8 cellular contexts compared by ENCODE assay signal in the genomic region with DNA sequence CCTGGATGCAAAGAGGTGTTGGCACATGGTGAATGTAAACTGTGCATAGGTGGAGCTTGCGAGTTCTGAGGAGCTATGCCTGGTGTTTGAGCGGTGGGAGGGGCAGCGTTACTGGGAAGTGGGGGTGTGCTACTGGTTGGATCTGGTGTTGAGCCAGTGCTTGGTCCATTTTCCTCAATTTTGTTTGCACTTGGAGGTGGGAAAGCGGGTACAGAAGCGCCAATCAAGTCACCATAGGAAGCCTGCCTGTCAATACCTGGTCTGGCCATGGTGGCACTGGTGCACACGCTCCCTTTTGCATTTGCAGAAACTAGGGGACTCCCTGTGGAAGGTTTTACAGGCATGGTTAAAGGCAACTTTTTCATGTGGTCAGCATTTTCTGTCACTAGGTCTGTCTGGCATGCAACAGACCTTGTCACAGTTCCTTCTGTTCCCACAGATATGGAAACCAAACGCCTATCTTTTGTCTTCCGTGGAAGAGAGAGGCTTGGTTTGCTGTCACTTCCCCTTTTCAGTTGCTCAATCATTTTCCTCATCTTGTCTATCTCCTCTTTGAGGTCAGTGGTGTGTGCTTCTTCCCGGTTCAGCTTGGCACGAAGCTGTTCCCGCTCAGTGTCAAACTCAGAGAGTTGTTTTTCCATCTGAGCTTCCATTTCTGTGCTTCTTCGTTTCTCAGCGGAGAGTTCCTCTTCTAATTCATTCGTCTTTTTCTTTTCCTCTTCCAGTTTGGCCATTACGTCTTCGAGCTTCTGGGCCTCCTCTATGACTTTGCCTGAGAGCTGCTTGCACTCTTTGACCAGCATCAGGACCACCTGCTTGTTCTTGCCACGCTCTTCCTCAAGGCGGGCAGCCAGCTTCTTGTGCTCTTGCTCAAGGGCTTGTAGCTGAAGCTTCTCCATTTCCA.
DNase-seq lines count a peak whose midpoint lies in the region; ATAC-seq and TF ChIP-seq lines count a peak whose summit lies in the region.

No MANE protein-coding gene starts in this region.

- no peak overlapping the region for H3K4me2 ChIP-seq in mammary epithelial cell (ENCODE audit: insufficient read depth, low read depth, low read length)

- H3K27ac ChIP-seq in Panc1 (ENCODE audit: low read length): no peak overlapping the region
- no peak overlapping the region for H3K27ac ChIP-seq in mammary epithelial cell (ENCODE audit: insufficient read depth, low read depth, low read length)

- 0 out of 2 replicates have a peak, but pooled peaks have one; percentile 5 for TF ChIP-seq CTCF in Panc1 (IDR thresholded peaks at IDR 0.05)
- no peak for TF ChIP-seq CTCF in mammary epithelial cell (conservative IDR thresholded peaks at IDR 0.05 in 1 of 2, IDR thresholded peaks at IDR 0.05 in 1 of 2; ENCODE audit: extremely low read depth in 1 of 2, insufficient read depth in 1 of 2, low read depth in 1 of 2, low read length in 2 of 2)
- no peak for TF ChIP-seq CTCF in progenitor cell of endocrine pancreas (IDR thresholded peaks at IDR 0.05; ENCODE audit: unreplicated experiment)

- dilution Hi-C loops in mammary epithelial cell (cut with HindIII; ENCODE audit: low sequenced_read_pairs): no loop called here

- H3K4me3 Mint-ChIP-seq in progenitor cell of endocrine pancreas (ENCODE audit: low read depth): no peak overlapping the region

- POLR2A ChIA-PET in Panc1 (lab: Charles Lee): no interaction called here

- H3K9me3 ChIP-seq in Panc1 (ENCODE audit: control insufficient read depth, insufficient read depth, low read depth, low read length) (no peaks in the 10 kb centered on the region), mammary epithelial cell (replicated peaks; ENCODE audit: insufficient read depth, low read length) (no peaks in the 10 kb centered on the region)

- no peaks in the 10 kb centered on the region for H3K9me3 Mint-ChIP-seq in progenitor cell of endocrine pancreas (ENCODE audit: low read depth)

- intact Hi-C loops in Panc1 (cut with micrococcal nuclease; ENCODE audit: unreplicated experiment): no loop called here
- intact Hi-C loops in sciatic nerve (cut with DNase I): no loop called here
- intact Hi-C loops in mammary epithelial cell (cut with micrococcal nuclease): no loop called here

- in situ Hi-C loops in Panc1 (cut with HindIII; ENCODE audit: low pct_unique_long_range_greater_than_20kb, low sequenced_read_pairs): no loop called here
- in situ Hi-C loops in mammary epithelial cell (cut with MboI; ENCODE audit: low sequenced_read_pairs in 2 of 2): no loop called here

- H3K27ac Mint-ChIP-seq in progenitor cell of endocrine pancreas: no peak overlapping the region

- BruUV-seq in Panc1 (replicated peaks; lab: Mats Ljungman, UMichigan): no TSS peak
- no TSS peak for BruUV-seq in mammary epithelial cell (replicated peaks; lab: Mats Ljungman, UMichigan)

- WGBS in mammary epithelial cell (ENCODE audit: low coverage, missing lambda C conversion rate): 95% methylated on average over 18 of the region's 18 CpGs

- no peak overlapping the region for H3K9ac ChIP-seq in mammary epithelial cell (ENCODE audit: insufficient read depth, low read length)

- H3K27me3 ChIP-seq in Panc1 (ENCODE audit: control insufficient read depth, insufficient read depth, low read length): 0 out of 2 replicates have a peak, but pooled peaks cover under 1% of the 10 kb centered on the region
- no peaks in the 10 kb centered on the region for H3K27me3 ChIP-seq in mammary epithelial cell (ENCODE audit: insufficient read depth, low read length)

- H3K4me1 ChIP-seq in Panc1 (ENCODE audit: control insufficient read depth, insufficient read depth, low read length) (no peaks in the 10 kb centered on the region), mammary epithelial cell (ENCODE audit: insufficient read depth, low read length) (peaks cover 11% of the 10 kb centered on the region)

- no peaks in the 10 kb centered on the region for H4K20me1 ChIP-seq in mammary epithelial cell (ENCODE audit: insufficient read depth, low read length)

- no peaks in the 10 kb centered on the region for H3K36me3 ChIP-seq in Panc1 (ENCODE audit: control insufficient read depth, insufficient read depth, low read length)
- H3K36me3 ChIP-seq in mammary epithelial cell (ENCODE audit: insufficient read depth, low read length): no peaks in the 10 kb centered on the region

- no peak for DNase-seq in Panc1 (ENCODE audit: low read depth, low spot score)
- no peak for DNase-seq in sciatic nerve (ENCODE audit: low spot score)
- no peak for DNase-seq in stimulated activated CD4-positive, alpha-beta T cell treated with anti-CD3 and anti-CD28 coated beads, Interleukin-1b, Interleukin-23, amount 100 ng/mL, for 48 hours
- no peak for DNase-seq in mammary epithelial cell
- no peak for DNase-seq in ecto neural progenitor cell (ENCODE audit: low spot score)
- no peak for DNase-seq in progenitor cell of endocrine pancreas (ENCODE audit: low spot score, unreplicated experiment)

- no peaks in the 10 kb centered on the region for H3K27me3 Mint-ChIP-seq in progenitor cell of endocrine pancreas

- H3K4me3 ChIP-seq in Panc1 (ENCODE audit: low read depth in 2 of 2, low read length in 2 of 2) (no peak overlapping the region), mammary epithelial cell (replicated peaks in 1 of 3; ENCODE audit: insufficient read depth in 1 of 3, low read depth in 2 of 3, low read length in 3 of 3) (no peak overlapping the region)

- no peaks in the 10 kb centered on the region for H3K4me1 Mint-ChIP-seq in progenitor cell of endocrine pancreas (ENCODE audit: low read depth)

- H3K79me2 ChIP-seq in mammary epithelial cell (ENCODE audit: insufficient read depth, low read length): no peaks in the 10 kb centered on the region

- no peak overlapping the region for H2AFZ ChIP-seq in mammary epithelial cell (ENCODE audit: low read depth, low read length)

- ATAC-seq in GM18909 (IDR thresholded peaks at IDR 0.05; ENCODE audit: poor library complexity, unreplicated experiment): peak; percentile 81
- ATAC-seq in HG02885 (IDR thresholded peaks at IDR 0.05; ENCODE audit: poor library complexity, unreplicated experiment): peak; percentile 76
- ATAC-seq in Panc1: no peak; the same call in 1 of the 2 replicates
- ATAC-seq in sciatic nerve: peak; percentile 90

- CTCF ChIA-PET in Panc1 (lab: Charles Lee) (no interaction called here), mammary epithelial cell (lab: Charles Lee; ENCODE audit: low non-redundant PET) (no interaction called here)

- H3K36me3 Mint-ChIP-seq in progenitor cell of endocrine pancreas (ENCODE audit: insufficient read depth): peaks cover 14% of the 10 kb centered on the region
